12 cellular contexts compared by ENCODE assay signal in genomic region chr16:87274808-87275207, GRCh38.
"Had no signal": no experiment of that assay in that cellular context is flagged by ENCODE, and none has a peak within 500 bp of the region (broad histone marks: within the 10 kb centered on the region; RNA-seq: fewer than 3 reads in every experiment).

No MANE protein-coding gene starts in this region.

- H3K27ac Mint-ChIP-seq: activated CD8-positive, alpha-beta T cell treated with anti-CD3 and anti-CD28 coated beads for 36 hours; activated naive CD4-positive, alpha-beta T cell treated with anti-CD3 and anti-CD28 coated beads, Interleukin-2, amount 10 ng/mL, durations not matched to agents 7 days and 5 days; activated T-helper 17 cell treated with anti-CD3 and anti-CD28 coated beads, Interleukin-2, amount 50 U/mL, for 72 hours; natural killer cell; T-helper 1 cell treated with Interleukin-12 subunit alpha and Interleukin-12 subunit beta and Interleukin-4 antibody, amounts not matched to agents 30 μg/mL and 1 μg/mL, for 36 hours had no signal

- H3K27me3 Mint-ChIP-seq: activated naive CD4-positive, alpha-beta T cell treated with anti-CD3 and anti-CD28 coated beads, Interleukin-2, amount 10 ng/mL, durations not matched to agents 7 days and 5 days had no signal

- H3K4me3 ChIP-seq: body of pancreas, mucosa of descending colon, tibial nerve had no signal

- H3K4me1 ChIP-seq: body of pancreas had no signal

- H3K4me3 Mint-ChIP-seq: activated CD8-positive, alpha-beta T cell treated with anti-CD3 and anti-CD28 coated beads for 36 hours; activated naive CD4-positive, alpha-beta T cell treated with anti-CD3 and anti-CD28 coated beads, Interleukin-2, amount 10 ng/mL, durations not matched to agents 7 days and 5 days; activated T-helper 17 cell treated with anti-CD3 and anti-CD28 coated beads, Interleukin-2, amount 50 U/mL, for 72 hours; natural killer cell; T-helper 1 cell treated with Interleukin-12 subunit alpha and Interleukin-12 subunit beta and Interleukin-4 antibody, amounts not matched to agents 30 μg/mL and 1 μg/mL, for 36 hours had no signal

- DNase-seq: activated CD4-positive, alpha-beta T cell treated with anti-CD3 and anti-CD28 coated beads for 4 hours; activated CD8-positive, alpha-beta memory T cell treated with anti-CD3 and anti-CD28 coated beads, Interleukin-2, amount 50 U/mL, for 48 hours; activated CD8-positive, alpha-beta T cell treated with anti-CD3 and anti-CD28 coated beads for 36 hours; activated naive CD4-positive, alpha-beta T cell treated with anti-CD3 and anti-CD28 coated beads, Interleukin-2, amount 10 ng/mL, durations not matched to agents 7 days and 5 days; body of pancreas; dermis blood vessel endothelial cell; glutamatergic neuron; mucosa of descending colon; natural killer cell had no signal

- H3K36me3 ChIP-seq: tibial nerve had no signal

- H3K9me3 ChIP-seq: body of pancreas, mucosa of descending colon had no signal

- H3K9me3 Mint-ChIP-seq: activated CD8-positive, alpha-beta T cell treated with anti-CD3 and anti-CD28 coated beads for 36 hours; activated naive CD4-positive, alpha-beta T cell treated with anti-CD3 and anti-CD28 coated beads, Interleukin-2, amount 10 ng/mL, durations not matched to agents 7 days and 5 days; activated T-helper 17 cell treated with anti-CD3 and anti-CD28 coated beads, Interleukin-2, amount 50 U/mL, for 72 hours; natural killer cell had no signal

- H3K27me3 ChIP-seq: body of pancreas, tibial nerve had no signal

- H3K27ac ChIP-seq: body of pancreas had no signal

- H3K36me3 Mint-ChIP-seq: activated naive CD4-positive, alpha-beta T cell treated with anti-CD3 and anti-CD28 coated beads, Interleukin-2, amount 10 ng/mL, durations not matched to agents 7 days and 5 days; natural killer cell had no signal
